Comparison of ENCODE assay signal across 9 cellular contexts in genomic region chr7:2715341-2716231, GRCh38. TPM values are rescaled to one million over a fixed set of nuclear protein-coding genes. Genes with fewer than 3 reads are reported as not detected.
DNase-seq lines count a peak whose midpoint lies in the region; ATAC-seq and TF ChIP-seq lines count a peak whose summit lies in the region.
"Had no signal": no experiment of that assay in that cellular context is flagged by ENCODE, and none has a peak within 500 bp of the region (broad histone marks: within the 10 kb centered on the region; RNA-seq: fewer than 3 reads in every experiment).

No MANE protein-coding gene starts in this region.

- peak overlapping the region; percentile 3 to 70 for H3K4me3 Mint-ChIP-seq in effector memory CD8-positive, alpha-beta T cell
- H3K4me3 Mint-ChIP-seq in type B pancreatic cell: no peak overlapping the region

- peak; percentile 64 for ATAC-seq in effector memory CD8-positive, alpha-beta T cell (replicated peaks)
- no peak for ATAC-seq in HG02759 (IDR thresholded peaks at IDR 0.05; ENCODE audit: unreplicated experiment)

- H3K4me1 Mint-ChIP-seq in effector memory CD8-positive, alpha-beta T cell (ENCODE audit: low read depth in 2 of 2): peaks cover 25 to 47% of the 10 kb centered on the region in 2 donors
- H3K4me1 Mint-ChIP-seq in type B pancreatic cell (ENCODE audit: unreplicated experiment): peaks cover 53% of the 10 kb centered on the region

- no peaks in the 10 kb centered on the region for H3K27me3 Mint-ChIP-seq in effector memory CD8-positive, alpha-beta T cell
- no peaks in the 10 kb centered on the region for H3K27me3 Mint-ChIP-seq in type B pancreatic cell

- TF ChIP-seq CTCF in type B pancreatic cell (conservative IDR thresholded peaks at IDR 0.05): no peak

- H3K36me3 Mint-ChIP-seq in effector memory CD8-positive, alpha-beta T cell (ENCODE audit: insufficient read depth): peaks cover 6% of the 10 kb centered on the region
- peaks cover 17% of the 10 kb centered on the region for H3K36me3 Mint-ChIP-seq in type B pancreatic cell

- peak; percentile 69 for DNase-seq in stimulated activated CD4-positive, alpha-beta T cell treated with anti-CD3 and anti-CD28 coated beads, Interleukin-15, amount 100 ng/mL, for 24 hours
- DNase-seq in stimulated activated CD4-positive, alpha-beta T cell treated with anti-CD3 and anti-CD28 coated beads, Interleukin-2, amount 100 ng/mL, for 48 hours: no peak
- DNase-seq in activated CD4-positive, alpha-beta T cell treated with anti-CD3 and anti-CD28 coated beads, Interleukin-2, amount 50 U/mL, for 1 hour: peak; percentile 38
- DNase-seq in effector memory CD8-positive, alpha-beta T cell: peak in 2 of 3 experiments; percentile 25 to 33
- DNase-seq in type B pancreatic cell (ENCODE audit: extremely low spot score, unreplicated experiment) (no peak), NCI-H345 (lab: John Stamatoyannopoulos, UW) (no peak), glomerular visceral epithelial cell (ENCODE audit: extremely low spot score) (no peak)
- DNase-seq: NCI-H510A had no signal

- H3K27ac Mint-ChIP-seq in effector memory CD8-positive, alpha-beta T cell: peak overlapping the region in 1 of 2 donors; percentile 73
- H3K27ac Mint-ChIP-seq in type B pancreatic cell: peak overlapping the region; percentile 48

- H3K9me3 Mint-ChIP-seq in effector memory CD8-positive, alpha-beta T cell: no peaks in the 10 kb centered on the region
- no peaks in the 10 kb centered on the region for H3K9me3 Mint-ChIP-seq in type B pancreatic cell

RNA-seq across cellular contexts. Expression of gene AMZ1, which starts 27.6 kb away (rescaled TPM):
- total RNA-seq in type B pancreatic cell (ENCODE audit: low replicate concordance): 1.2 and 5.6 TPM in 2 replicates

Comparison
In these comparisons a context has a peak if more than half of its experiments do, and no peak if none do; other contexts are left out.
1. DNase-seq: peak in stimulated activated CD4-positive, alpha-beta T cell treated with anti-CD3 and anti-CD28 coated beads, Interleukin-15, amount 100 ng/mL, for 24 hours (single experiment), activated CD4-positive, alpha-beta T cell treated with anti-CD3 and anti-CD28 coated beads, Interleukin-2, amount 50 U/mL, for 1 hour (single experiment) and effector memory CD8-positive, alpha-beta T cell (2 of 3); none in stimulated activated CD4-positive, alpha-beta T cell treated with anti-CD3 and anti-CD28 coated beads, Interleukin-2, amount 100 ng/mL, for 48 hours (0 of 2), type B pancreatic cell (single experiment), NCI-H345 (single experiment) and glomerular visceral epithelial cell (single experiment).